ENCODE assay signal across 17 cellular contexts in genomic region chr13:43348397-43348796, GRCh38.
A peak's percentile ranks its signal among the peaks of the same experiment; 100 is the strongest.
DNase-seq lines count a peak whose midpoint lies in the region; ATAC-seq and TF ChIP-seq lines count a peak whose summit lies in the region.
"Had no signal": no experiment of that assay in that cellular context is flagged by ENCODE, and none has a peak within 500 bp of the region (broad histone marks: within the 10 kb centered on the region; RNA-seq: fewer than 3 reads in every experiment).

No MANE protein-coding gene starts in this region.

- no peak overlapping the region for H3K4ac ChIP-seq in neuronal stem cell (ENCODE audit: low read length)

- H3K4me3 Mint-ChIP-seq in natural killer cell: no peak overlapping the region
- H3K4me3 Mint-ChIP-seq: activated CD4-positive, alpha-beta T cell treated with anti-CD3 and anti-CD28 coated beads, Interleukin-2, amount 10 ng/mL, durations not matched to agents 7 days and 5 days; activated T-cell treated with anti-CD3 and anti-CD28 coated beads, Interleukin-2, amount 50 U/mL, for 4 hours; T-helper 2 cell treated with Interferon-gamma antibody and Interleukin-4, amounts not matched to agents 5 μg/mL and 100 μg/mL, for 36 hours had no signal

- H3F3A ChIP-seq in MM.1S (ENCODE audit: insufficient read depth, low read length): 0 out of 2 replicates have a peak, but pooled peaks cover 6% of the 10 kb centered on the region

- peak overlapping the region; percentile 66; the same call in 1 of the 2 replicates for H3K4me2 ChIP-seq in MM.1S (ENCODE audit: low read depth, low read length)
- H3K4me2 ChIP-seq in neuronal stem cell (ENCODE audit: insufficient read depth, low read length, poor library complexity, severe bottlenecking): no peak overlapping the region

- DNase-seq in Daoy (ENCODE audit: low read depth) (peak; percentile 54), MM.1S (peak; percentile 56), glomerular endothelial cell (ENCODE audit: extremely low read depth, low read depth, low spot score) (peak; percentile 12), neuronal stem cell (ENCODE audit: low spot score) (no peak), natural killer cell (no peak)
- no peak for DNase-seq in activated naive CD4-positive, alpha-beta T cell (lab: John Stamatoyannopoulos, UW)
- DNase-seq: activated CD4-positive, alpha-beta T cell treated with anti-CD3 and anti-CD28 coated beads, Interleukin-2, amount 10 ng/mL, durations not matched to agents 7 days and 5 days; activated T-cell treated with anti-CD3 and anti-CD28 coated beads, Interleukin-2, amount 50 U/mL, for 4 hours; dorsolateral prefrontal cortex; mucosa of descending colon; NCI-H345; OCI-M1; testis had no signal

- H3K9me2 ChIP-seq in MM.1S (replicated peaks; ENCODE audit: insufficient read depth, low read length): no peaks in the 10 kb centered on the region

- no peak overlapping the region for H3K18ac ChIP-seq in neuronal stem cell (ENCODE audit: low read length)

- H3K9ac ChIP-seq in MM.1S (ENCODE audit: low read length): no peak overlapping the region; the same call in 1 of the 2 replicates
- no peak overlapping the region for H3K9ac ChIP-seq in neuronal stem cell (ENCODE audit: low read depth, low read length, poor library complexity)

- H3K79me2 ChIP-seq in MM.1S (ENCODE audit: low read length): no peaks in the 10 kb centered on the region

- H4K8ac ChIP-seq in neuronal stem cell (ENCODE audit: low read depth, low read length): no peak overlapping the region

- no peak overlapping the region for H4K91ac ChIP-seq in neuronal stem cell (ENCODE audit: low read depth, low read length, poor library complexity)

- no peaks in the 10 kb centered on the region for H4K20me1 ChIP-seq in MM.1S (ENCODE audit: insufficient read depth, low read length)

- H3K79me1 ChIP-seq in neuronal stem cell (ENCODE audit: low read depth, low read length): no peaks in the 10 kb centered on the region

- TF ChIP-seq CTCF in MM.1S (IDR thresholded peaks at IDR 0.05; ENCODE audit: low read length): no peak
- TF ChIP-seq CTCF in VCaP (conservative IDR thresholded peaks at IDR 0.05): no peak
- TF ChIP-seq CTCF in natural killer cell (IDR thresholded peaks at IDR 0.05): no peak

- peaks cover 9 to 36% of the 10 kb centered on the region in 2 donors for H3K27me3 Mint-ChIP-seq in natural killer cell (ENCODE audit: low read depth in 2 of 2)

- no peak overlapping the region for H2BK12ac ChIP-seq in neuronal stem cell (ENCODE audit: low read length)

- no peak overlapping the region for H2BK120ac ChIP-seq in neuronal stem cell (ENCODE audit: low read depth, low read length)

- no peak overlapping the region for H2AFZ ChIP-seq in MM.1S (ENCODE audit: low read length)
- no peak overlapping the region for H2AFZ ChIP-seq in neuronal stem cell (ENCODE audit: low read length)

- H3K4me1 ChIP-seq in MM.1S (ENCODE audit: low read length): peaks cover 35% of the 10 kb centered on the region
- H3K4me1 ChIP-seq in neuronal stem cell (ENCODE audit: control insufficient read depth in 2 of 2, insufficient read depth in 1 of 2, low read depth in 1 of 2, low read length in 2 of 2): peaks cover 2 to 6% of the 10 kb centered on the region in 2 donors
- H3K4me1 ChIP-seq: testis had no signal

- ATAC-seq in HG03108 (IDR thresholded peaks at IDR 0.05; ENCODE audit: unreplicated experiment) (no peak), natural killer cell (no peak)
- ATAC-seq: activated T-cell treated with anti-CD3 and anti-CD28 coated beads, Interleukin-2, amount 50 U/mL, for 4 hours; mucosa of descending colon had no signal

- no peak overlapping the region for H2AK5ac ChIP-seq in neuronal stem cell (ENCODE audit: low read depth, low read length)

- no peaks in the 10 kb centered on the region for H3K4me1 Mint-ChIP-seq in natural killer cell
- H3K4me1 Mint-ChIP-seq: activated CD4-positive, alpha-beta T cell treated with anti-CD3 and anti-CD28 coated beads, Interleukin-2, amount 10 ng/mL, durations not matched to agents 7 days and 5 days had no signal

- no peak overlapping the region for H3K27ac Mint-ChIP-seq in natural killer cell
- H3K27ac Mint-ChIP-seq: activated CD4-positive, alpha-beta T cell treated with anti-CD3 and anti-CD28 coated beads, Interleukin-2, amount 10 ng/mL, durations not matched to agents 7 days and 5 days; T-helper 2 cell treated with Interferon-gamma antibody and Interleukin-4, amounts not matched to agents 5 μg/mL and 100 μg/mL, for 36 hours had no signal

- H3K27me3 ChIP-seq in MM.1S (replicated peaks; ENCODE audit: insufficient read depth, low read length): no peaks in the 10 kb centered on the region
- H3K27me3 ChIP-seq in neuronal stem cell (ENCODE audit: control insufficient read depth in 3 of 3, insufficient read depth in 3 of 3, low read depth in 1 of 3, low read length in 3 of 3): no peaks in the 10 kb centered on the region
- H3K27me3 ChIP-seq: dorsolateral prefrontal cortex, testis had no signal

- H3K9me3 ChIP-seq in MM.1S (replicated peaks; ENCODE audit: insufficient read depth, low read length) (no peaks in the 10 kb centered on the region), neuronal stem cell (replicated peaks in 1 of 2; ENCODE audit: control insufficient read depth in 2 of 2, insufficient read depth in 1 of 2, low read depth in 1 of 2, low read length in 2 of 2) (no peaks in the 10 kb centered on the region)
- H3K9me3 ChIP-seq: HAP-1, mucosa of descending colon, testis had no signal

- no peaks in the 10 kb centered on the region for H3K9me3 Mint-ChIP-seq in natural killer cell
- H3K9me3 Mint-ChIP-seq: activated CD4-positive, alpha-beta T cell treated with anti-CD3 and anti-CD28 coated beads, Interleukin-2, amount 10 ng/mL, durations not matched to agents 7 days and 5 days; activated T-cell treated with anti-CD3 and anti-CD28 coated beads, Interleukin-2, amount 50 U/mL, for 4 hours; T-helper 2 cell treated with Interferon-gamma antibody and Interleukin-4, amounts not matched to agents 5 μg/mL and 100 μg/mL, for 36 hours had no signal

- no peaks in the 10 kb centered on the region for H3K36me3 Mint-ChIP-seq in natural killer cell

- intact Hi-C loops in natural killer cell (cut with micrococcal nuclease): no loop called here

- H3K23ac ChIP-seq in neuronal stem cell (ENCODE audit: low read depth, low read length, poor library complexity): no peak overlapping the region

- no peak overlapping the region for H2BK5ac ChIP-seq in neuronal stem cell (ENCODE audit: low read length)

- H3K27ac ChIP-seq in MM.1S (ENCODE audit: low read length) (peak overlapping the region; percentile 67; the same call in 1 of the 2 replicates), VCaP (peak overlapping the region; percentile 10; the same call in 1 of the 2 replicates), neuronal stem cell (replicated peaks; ENCODE audit: low read length) (no peak overlapping the region)
- H3K27ac ChIP-seq: dorsolateral prefrontal cortex, testis had no signal

- no peak overlapping the region for H3K14ac ChIP-seq in neuronal stem cell (ENCODE audit: low read length)

- H3K36me3 ChIP-seq in MM.1S (replicated peaks; ENCODE audit: insufficient read depth, low read length) (no peaks in the 10 kb centered on the region), neuronal stem cell (replicated peaks in 1 of 2; ENCODE audit: control insufficient read depth in 2 of 2, insufficient read depth in 2 of 2, low read length in 2 of 2) (no peaks in the 10 kb centered on the region)
- H3K36me3 ChIP-seq: HAP-1 had no signal

- H3K4me3 ChIP-seq in MM.1S (ENCODE audit: low read length): peak overlapping the region; percentile 18; the same call in 1 of the 2 replicates
- H3K4me3 ChIP-seq in neuronal stem cell (ENCODE audit: low read length in 2 of 2): no peak overlapping the region
- H3K4me3 ChIP-seq: HAP-1, mucosa of descending colon, testis had no signal

- no peak overlapping the region for H2BK15ac ChIP-seq in neuronal stem cell (ENCODE audit: low read length)

- WGBS in neuronal stem cell (ENCODE audit: extremely low coverage in 2 of 2, insufficient read length in 2 of 2, insufficient replicate concordance in 1 of 2), 2 donors: no CpG with 5 or more reads among the region's 4 CpGs

Comparison
In these comparisons a context has a peak if more than half of its experiments do, and no peak if none do; other contexts are left out.
1. DNase-seq: peak in Daoy (single experiment), MM.1S (single experiment) and glomerular endothelial cell (single experiment); none in neuronal stem cell (single experiment), activated naive CD4-positive, alpha-beta T cell (0 of 4) and natural killer cell (single experiment).